27 cellular contexts compared by ENCODE assay signal in the genomic region with DNA sequence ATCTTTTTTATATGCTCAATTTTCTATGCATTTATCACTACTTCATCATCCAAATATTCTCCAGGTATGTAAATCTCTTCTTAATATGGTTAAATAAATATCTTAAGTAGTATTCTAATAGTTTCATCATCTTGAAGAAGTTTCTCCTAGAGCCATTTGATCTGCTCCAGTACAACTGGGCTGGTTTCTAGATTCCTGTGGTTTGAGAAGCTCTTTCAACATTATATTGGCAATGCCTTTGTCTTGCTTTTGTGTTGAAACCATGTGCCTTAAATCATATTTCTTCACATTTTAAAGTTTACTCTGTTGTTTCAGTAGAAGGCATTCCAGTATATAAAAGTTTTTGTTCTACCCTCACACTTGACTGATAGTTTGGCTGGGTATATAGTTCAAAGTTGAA. TPM values are rescaled to one million over a fixed set of nuclear protein-coding genes. Genes with fewer than 3 reads are reported as not detected.
DNase-seq lines count a peak whose midpoint lies in the region; ATAC-seq and TF ChIP-seq lines count a peak whose summit lies in the region.
"Had no signal": no experiment of that assay in that cellular context is flagged by ENCODE, and none has a peak within 500 bp of the region (broad histone marks: within the 10 kb centered on the region; RNA-seq: fewer than 3 reads in every experiment).

No MANE protein-coding gene starts in this region.

- in situ Hi-C loops in astrocyte of the spinal cord (cut with HindIII; ENCODE audit: low sequenced_read_pairs) = no loop called here

- H3K9me3 Mint-ChIP-seq in HFFc6 = no peaks in the 10 kb centered on the region; the same call in 1 of the 2 replicates
- H3K9me3 Mint-ChIP-seq: activated T-cell treated with anti-CD3 and anti-CD28 coated beads, Interleukin-2, amount 50 U/mL, for 24 hours; CD4-positive, alpha-beta T cell had no signal

- no peak overlapping the region for H3K4me3 Mint-ChIP-seq in HFFc6
- H3K4me3 Mint-ChIP-seq: activated CD4-positive, alpha-beta T cell treated with anti-CD3 and anti-CD28 coated beads for 36 hours; activated T-cell treated with anti-CD3 and anti-CD28 coated beads, Interleukin-2, amount 50 U/mL, for 24 hours; CD4-positive, alpha-beta T cell; memory B cell; T-helper 17 cell had no signal

- no peak overlapping the region for H3K27ac Mint-ChIP-seq in HFFc6
- H3K27ac Mint-ChIP-seq: activated CD4-positive, alpha-beta T cell treated with anti-CD3 and anti-CD28 coated beads for 36 hours; activated T-cell treated with anti-CD3 and anti-CD28 coated beads, Interleukin-2, amount 50 U/mL, for 24 hours; CD4-positive, alpha-beta T cell; memory B cell; T-helper 17 cell had no signal

- peak; percentile 87 for DNase-seq in AG10803 (ENCODE audit: low read depth)
- peak; percentile 5 for DNase-seq in HFFc6
- DNase-seq in astrocyte of the spinal cord (ENCODE audit: low read depth, low spot score) = peak; percentile 1
- peak; percentile 89 for DNase-seq in iris pigment epithelial cell (ENCODE audit: low read depth)
- DNase-seq in substantia nigra (lab: John Stamatoyannopoulos, UW) = no peak
- DNase-seq in activated T-cell treated with anti-CD3 and anti-CD28 coated beads, Interleukin-2, amount 50 U/mL, for 48 hours = no peak
- DNase-seq: ACHN; activated CD4-positive, alpha-beta T cell treated with anti-CD3 and anti-CD28 coated beads for 36 hours; activated CD8-positive, alpha-beta memory T cell treated with anti-CD3 and anti-CD28 coated beads for 24 hours; activated naive CD4-positive, alpha-beta T cell; activated T-cell treated with anti-CD3 and anti-CD28 coated beads, Interleukin-2, amount 50 U/mL, for 24 hours; adrenal gland; caudate nucleus; CD4-positive, alpha-beta T cell; foreskin melanocyte; KG1; left colon; NCI-H1048; NCI-H187; NCI-H2171 treated with DMSO at 0.1 percent for 48 hours; NCI-H526; stimulated activated CD4-positive, alpha-beta T cell treated with anti-CD3 and anti-CD28 coated beads, Interleukin-1b, Interleukin-23, amount 100 ng/mL, for 48 hours; T-helper 17 cell had no signal

- H3K4me3 ChIP-seq in AG10803 (ENCODE audit: low read length) (no peak overlapping the region), astrocyte of the spinal cord (ENCODE audit: low read depth, low read length) (no peak overlapping the region)
- H3K4me3 ChIP-seq: adrenal gland, prostate gland, skin epidermis had no signal

- no peaks in the 10 kb centered on the region; the same call in 1 of the 2 replicates for H3K27me3 Mint-ChIP-seq in HFFc6 (ENCODE audit: insufficient read depth)
- H3K27me3 Mint-ChIP-seq: activated CD4-positive, alpha-beta T cell treated with anti-CD3 and anti-CD28 coated beads for 36 hours; activated T-cell treated with anti-CD3 and anti-CD28 coated beads, Interleukin-2, amount 50 U/mL, for 24 hours; CD4-positive, alpha-beta T cell; memory B cell; T-helper 17 cell had no signal

- no peak for ATAC-seq in GM18858 (IDR thresholded peaks at IDR 0.05; ENCODE audit: unreplicated experiment)
- ATAC-seq: activated CD4-positive, alpha-beta T cell treated with anti-CD3 and anti-CD28 coated beads for 36 hours; left colon; T-helper 17 cell had no signal

- TF ChIP-seq CTCF in AG10803 (conservative IDR thresholded peaks at IDR 0.05; ENCODE audit: low read length) (no peak), HFFc6 (IDR thresholded peaks at IDR 0.05) (no peak), astrocyte of the spinal cord (IDR thresholded peaks at IDR 0.05; ENCODE audit: low read depth, low read length) (no peak)

- H3K27ac ChIP-seq in substantia nigra (ENCODE audit: low read depth, low read length, poor library complexity, severe bottlenecking) = no peak overlapping the region
- H3K27ac ChIP-seq: adrenal gland, prostate gland, skin epidermis had no signal

- peaks cover 6% of the 10 kb centered on the region for H3K36me3 Mint-ChIP-seq in HFFc6 (ENCODE audit: low read depth)
- H3K36me3 Mint-ChIP-seq: memory B cell had no signal

- H3K4me1 Mint-ChIP-seq in HFFc6 (ENCODE audit: low read depth) = no peaks in the 10 kb centered on the region
- H3K4me1 Mint-ChIP-seq: activated CD4-positive, alpha-beta T cell treated with anti-CD3 and anti-CD28 coated beads for 36 hours; memory B cell; T-helper 17 cell had no signal

RNA-seq across cellular contexts. Expression of gene MBLAC2, which starts 27.6 kb away (rescaled TPM):
- total RNA-seq in HFFc6 (2021; fragmentation: NEBNext Ultra II Directional; extraction: Animal tissue kit (Norgen Biotek cat#: 25700)) = 1 to 10 TPM; 5.1 to 6.3 (median 5.6) TPM

RNA-seq across cellular contexts. Expression of gene POLR3G, which starts 27.7 kb away (rescaled TPM):
- total RNA-seq in HFFc6 (2021; fragmentation: NEBNext Ultra II Directional; extraction: Animal tissue kit (Norgen Biotek cat#: 25700)) = 10 to 100 TPM in 5 of 6 experiments, 1 to 10 TPM in 1; 6.7 to 17.0 (median 15.3) TPM

RNA-seq across cellular contexts. Expression of gene CETN3, which starts 37.4 kb away (rescaled TPM):
- 10 to 100 TPM; 19.6 to 29.3 (median 24.8) TPM for total RNA-seq in HFFc6 (2021; fragmentation: NEBNext Ultra II Directional; extraction: Animal tissue kit (Norgen Biotek cat#: 25700))

Comparison
In these comparisons a context has a peak if more than half of its experiments do, and no peak if none do; other contexts are left out.
1. DNase-seq: peak in AG10803 (single experiment), HFFc6 (single experiment), astrocyte of the spinal cord (single experiment) and iris pigment epithelial cell (single experiment); none in substantia nigra (0 of 49) and activated T-cell treated with anti-CD3 and anti-CD28 coated beads, Interleukin-2, amount 50 U/mL, for 48 hours (0 of 2).